23 cellular contexts compared by ENCODE assay signal in the genomic region with DNA sequence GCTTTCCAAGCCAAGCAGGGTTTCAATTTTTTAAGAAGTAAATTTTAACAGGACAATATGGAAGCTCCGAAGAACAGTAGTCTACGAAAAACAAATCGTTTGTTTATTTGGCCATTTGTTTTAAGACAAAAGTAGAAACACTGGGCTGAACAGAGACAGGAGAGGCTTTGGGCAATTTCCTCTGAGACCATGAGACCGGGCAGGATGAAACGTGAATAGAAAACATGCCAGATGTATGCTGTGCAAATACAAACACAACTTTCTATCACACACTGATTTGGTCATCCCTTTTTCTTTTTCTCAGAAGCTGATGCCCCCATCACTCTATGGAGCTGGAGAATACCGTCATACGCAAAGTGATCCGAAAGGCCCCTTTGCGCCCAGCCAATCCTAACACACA.
"Had no signal": no experiment of that assay in that cellular context is flagged by ENCODE, and none has a peak within 500 bp of the region (broad histone marks: within the 10 kb centered on the region; RNA-seq: fewer than 3 reads in every experiment).

No MANE protein-coding gene starts in this region.

- ATAC-seq: activated T-cell treated with anti-CD3 and anti-CD28 coated beads, Interleukin-2, amount 50 U/mL, for 72 hours; left cardiac atrium; lower lobe of right lung; stimulated activated memory B cell treated with anti-CD40 and anti-IgM and Interleukin-4, amounts not matched to agents 10 μg/mL and 1 μg/mL and 100 μg/mL, for 72 hours; upper lobe of right lung had no signal

- DNase-seq: activated B cell treated with CpG ODN at 0.5 μM for 24 hours; activated CD4-positive, alpha-beta memory T cell treated with anti-CD3 and anti-CD28 coated beads for 36 hours; activated CD4-positive, alpha-beta T cell treated with anti-CD3 and anti-CD28 coated beads for 4 hours; activated CD8-positive, alpha-beta memory T cell treated with anti-CD3 and anti-CD28 coated beads, Interleukin-2, amount 50 U/mL, for 4 hours; activated effector memory CD4-positive, alpha-beta T cell treated with anti-CD3 and anti-CD28 coated beads, Interleukin-2, amount 50 U/mL, for 16 hours; activated naive CD4-positive, alpha-beta T cell treated with anti-CD3 and anti-CD28 coated beads, Interleukin-2, amount 50 U/mL, for 16 hours; activated T-cell treated with anti-CD3 and anti-CD28 coated beads, Interleukin-2, amount 50 U/mL, for 72 hours; effector CD8-positive, alpha-beta T cell; esophagus squamous epithelium; left cardiac atrium; lower lobe of right lung; nucleus accumbens; posterior cingulate gyrus; retina; spleen; stimulated activated CD4-positive, alpha-beta T cell treated with anti-CD3 and anti-CD28 coated beads, Interleukin-4, amount 100 ng/mL, for 4 hours; T-helper 9 cell; upper lobe of right lung had no signal

- H3K27ac Mint-ChIP-seq: activated B cell treated with CpG ODN at 0.5 μM for 24 hours; activated CD4-positive, alpha-beta memory T cell treated with anti-CD3 and anti-CD28 coated beads for 36 hours; activated T-cell treated with anti-CD3 and anti-CD28 coated beads, Interleukin-2, amount 50 U/mL, for 72 hours; dendritic cell treated with granulocyte-macrophage colony-stimulating factor and Interleukin-4, amounts not matched to agents 40 ng/mL and 50 ng/mL, for 4 days; nephron; stimulated activated memory B cell treated with anti-CD40 and anti-IgM and Interleukin-4, amounts not matched to agents 10 μg/mL and 1 μg/mL and 100 μg/mL, for 72 hours had no signal

- H3K36me3 Mint-ChIP-seq: activated CD4-positive, alpha-beta memory T cell treated with anti-CD3 and anti-CD28 coated beads for 36 hours; stimulated activated memory B cell treated with anti-CD40 and anti-IgM and Interleukin-4, amounts not matched to agents 10 μg/mL and 1 μg/mL and 100 μg/mL, for 72 hours had no signal

- H3K4me3 ChIP-seq: cardiac muscle cell, esophagus squamous epithelium, lower lobe of right lung, spleen, thoracic aorta, upper lobe of right lung had no signal

- H3K27me3 Mint-ChIP-seq: activated B cell treated with CpG ODN at 0.5 μM for 24 hours; activated CD4-positive, alpha-beta memory T cell treated with anti-CD3 and anti-CD28 coated beads for 36 hours; stimulated activated memory B cell treated with anti-CD40 and anti-IgM and Interleukin-4, amounts not matched to agents 10 μg/mL and 1 μg/mL and 100 μg/mL, for 72 hours had no signal

- H3K4me1 Mint-ChIP-seq: activated B cell treated with CpG ODN at 0.5 μM for 24 hours; stimulated activated memory B cell treated with anti-CD40 and anti-IgM and Interleukin-4, amounts not matched to agents 10 μg/mL and 1 μg/mL and 100 μg/mL, for 72 hours had no signal

- H3K4me3 Mint-ChIP-seq: activated B cell treated with CpG ODN at 0.5 μM for 24 hours; activated CD4-positive, alpha-beta memory T cell treated with anti-CD3 and anti-CD28 coated beads for 36 hours; activated T-cell treated with anti-CD3 and anti-CD28 coated beads, Interleukin-2, amount 50 U/mL, for 72 hours; dendritic cell treated with granulocyte-macrophage colony-stimulating factor and Interleukin-4, amounts not matched to agents 40 ng/mL and 50 ng/mL, for 4 days; nephron; stimulated activated memory B cell treated with anti-CD40 and anti-IgM and Interleukin-4, amounts not matched to agents 10 μg/mL and 1 μg/mL and 100 μg/mL, for 72 hours had no signal

- H3K36me3 ChIP-seq: cardiac muscle cell, esophagus squamous epithelium, lower lobe of right lung, spleen, thoracic aorta, upper lobe of right lung had no signal

- H3K4me1 ChIP-seq: lower lobe of right lung, spleen, upper lobe of right lung had no signal

- H3K27me3 ChIP-seq: cardiac muscle cell, upper lobe of right lung had no signal

- H3K9me3 ChIP-seq: esophagus squamous epithelium, lower lobe of right lung, spleen, thoracic aorta, upper lobe of right lung had no signal

- H3K27ac ChIP-seq: cardiac muscle cell, lower lobe of right lung, spleen, thoracic aorta, upper lobe of right lung had no signal

- H3K9me3 Mint-ChIP-seq: activated B cell treated with CpG ODN at 0.5 μM for 24 hours; activated CD4-positive, alpha-beta memory T cell treated with anti-CD3 and anti-CD28 coated beads for 36 hours; activated T-cell treated with anti-CD3 and anti-CD28 coated beads, Interleukin-2, amount 50 U/mL, for 72 hours; dendritic cell treated with granulocyte-macrophage colony-stimulating factor and Interleukin-4, amounts not matched to agents 40 ng/mL and 50 ng/mL, for 4 days; nephron had no signal
